8 cellular contexts compared by ENCODE assay signal in genomic region chrX:70132877-70133302, GRCh38. TPM values are rescaled to one million over a fixed set of nuclear protein-coding genes. Genes with fewer than 3 reads are reported as not detected.
DNase-seq lines count a peak whose midpoint lies in the region; ATAC-seq lines count a peak whose summit lies in the region.

No MANE protein-coding gene starts in this region.

- peaks cover 4 to 27% of the 10 kb centered on the region in 2 donors for H3K4me1 ChIP-seq in duodenal mucosa (ENCODE audit: control insufficient read depth in 1 of 2, insufficient read depth in 2 of 2, low read length in 2 of 2)

- DNase-seq in NCI-H1694 treated with DMSO at 0.1 percent for 48 hours (lab: John Stamatoyannopoulos, UW), result peak; percentile 80
- no peak for DNase-seq in NCI-H1694 (lab: John Stamatoyannopoulos, UW)
- peak; percentile 70 for DNase-seq in NCI-H1417 treated with DMSO at 0.1 percent for 48 hours (lab: John Stamatoyannopoulos, UW)
- DNase-seq in natural killer cell treated with Interleukin-12 subunit alpha and Interleukin-12 subunit beta and Interleukin-15 and Interleukin-18, amount 100 ng/mL, for 72 hours (ENCODE audit: low spot score), result no peak
- no peak for DNase-seq in iPS-NIHi7 (ENCODE audit: extremely low spot score)

- ATAC-seq in natural killer cell treated with Interleukin-12 subunit alpha and Interleukin-12 subunit beta and Interleukin-15 and Interleukin-18, amount 100 ng/mL, for 72 hours, result peak; percentile 21 to 70
- ATAC-seq in HG03095 (IDR thresholded peaks at IDR 0.05; ENCODE audit: unreplicated experiment) (no peak), GM18517 (IDR thresholded peaks at IDR 0.05; ENCODE audit: unreplicated experiment) (no peak)

- peaks cover 17 to 24% of the 10 kb centered on the region in 2 donors for H3K4me1 Mint-ChIP-seq in natural killer cell treated with Interleukin-12 subunit alpha and Interleukin-12 subunit beta and Interleukin-15 and Interleukin-18, amount 100 ng/mL, for 72 hours (ENCODE audit: low read depth in 2 of 2)

- no peaks in the 10 kb centered on the region for H3K27me3 ChIP-seq in duodenal mucosa (ENCODE audit: control insufficient read depth in 1 of 2, insufficient read depth in 2 of 2, low read length in 2 of 2)

- H3K9ac ChIP-seq in duodenal mucosa (ENCODE audit: low read depth in 1 of 2, low read length in 2 of 2), result peak overlapping the region; percentile 47 to 88

- H3K36me3 ChIP-seq in duodenal mucosa (ENCODE audit: control insufficient read depth in 1 of 2, insufficient read depth in 2 of 2, low read length in 2 of 2), result no peaks in the 10 kb centered on the region

- H3K27ac ChIP-seq in duodenal mucosa (ENCODE audit: low read depth, low read length), result peak overlapping the region; percentile 87

- H3K9me3 Mint-ChIP-seq in natural killer cell treated with Interleukin-12 subunit alpha and Interleukin-12 subunit beta and Interleukin-15 and Interleukin-18, amount 100 ng/mL, for 72 hours, result no peaks in the 10 kb centered on the region

- H3K27me3 Mint-ChIP-seq in natural killer cell treated with Interleukin-12 subunit alpha and Interleukin-12 subunit beta and Interleukin-15 and Interleukin-18, amount 100 ng/mL, for 72 hours, result peaks cover 0 to 15% of the 10 kb centered on the region in 2 donors

- peak overlapping the region; percentile 79 to 94 for H3K27ac Mint-ChIP-seq in natural killer cell treated with Interleukin-12 subunit alpha and Interleukin-12 subunit beta and Interleukin-15 and Interleukin-18, amount 100 ng/mL, for 72 hours

- H3K36me3 Mint-ChIP-seq in natural killer cell treated with Interleukin-12 subunit alpha and Interleukin-12 subunit beta and Interleukin-15 and Interleukin-18, amount 100 ng/mL, for 72 hours, result peaks cover 14% of the 10 kb centered on the region

- H3K4me3 ChIP-seq in duodenal mucosa (ENCODE audit: low read depth in 1 of 2, low read length in 2 of 2), result peak overlapping the region; percentile 89 to 95

- H3K4me3 Mint-ChIP-seq in natural killer cell treated with Interleukin-12 subunit alpha and Interleukin-12 subunit beta and Interleukin-15 and Interleukin-18, amount 100 ng/mL, for 72 hours, result peak overlapping the region; percentile 91

- H3K9me3 ChIP-seq in duodenal mucosa (ENCODE audit: control insufficient read depth in 1 of 2, low read length in 2 of 2), result no peaks in the 10 kb centered on the region

RNA-seq across cellular contexts. Expression of gene IGBP1, which starts 0.4 kb away (rescaled TPM):
- total RNA-seq in natural killer cell treated with Interleukin-12 subunit alpha and Interleukin-12 subunit beta and Interleukin-15 and Interleukin-18, amount 100 ng/mL, for 72 hours, result 10 to 100 TPM; 26.2 to 30.5 TPM

RNA-seq across cellular contexts. Expression of gene DGAT2L6, which starts 44.4 kb away (rescaled TPM):
- not detected for total RNA-seq in natural killer cell treated with Interleukin-12 subunit alpha and Interleukin-12 subunit beta and Interleukin-15 and Interleukin-18, amount 100 ng/mL, for 72 hours

Comparison
In these comparisons a context has a peak if more than half of its experiments do, and no peak if none do; other contexts are left out.
1. DNase-seq: peak in NCI-H1694 treated with DMSO at 0.1 percent for 48 hours (single experiment) and NCI-H1417 treated with DMSO at 0.1 percent for 48 hours (single experiment); none in NCI-H1694 (single experiment), natural killer cell treated with Interleukin-12 subunit alpha and Interleukin-12 subunit beta and Interleukin-15 and Interleukin-18, amount 100 ng/mL, for 72 hours (single experiment) and iPS-NIHi7 (single experiment).
2. ATAC-seq: peak in natural killer cell treated with Interleukin-12 subunit alpha and Interleukin-12 subunit beta and Interleukin-15 and Interleukin-18, amount 100 ng/mL, for 72 hours (2 of 2); none in HG03095 (single experiment) and GM18517 (single experiment).